ENCODE assay signal across 1 cellular context in genomic region chr1:1665815-1666251, GRCh38.
TF ChIP-seq lines count a peak whose summit lies in the region.

No MANE protein-coding gene starts in this region.

TF ChIP-seq in HepG2, 621 proteins besides CTCF, POLR2A, EP300 and RAD21:
- no peak for TF ChIP-seq ETV5 (CRISPR knock-in tag; IDR thresholded peaks at IDR 0.05; ENCODE audit: borderline replicate concordance)
- TF ChIP-seq TFDP2 (CRISPR knock-in tag; IDR thresholded peaks at IDR 0.05) = no peak
- TF ChIP-seq ZNF768 (CRISPR knock-in tag; IDR thresholded peaks at IDR 0.05) = 0 out of 2 replicates have a peak, but pooled peaks have one; percentile 11
- no peak for TF ChIP-seq ZMYM4 (CRISPR knock-in tag; IDR thresholded peaks at IDR 0.05)
- no peak for TF ChIP-seq CBX5 (CRISPR knock-in tag; IDR thresholded peaks at IDR 0.05; ENCODE audit: borderline replicate concordance)
- no peak for TF ChIP-seq KDM5B (CRISPR knock-in tag; IDR thresholded peaks at IDR 0.05; ENCODE audit: borderline replicate concordance)
- TF ChIP-seq, protein P1, sequence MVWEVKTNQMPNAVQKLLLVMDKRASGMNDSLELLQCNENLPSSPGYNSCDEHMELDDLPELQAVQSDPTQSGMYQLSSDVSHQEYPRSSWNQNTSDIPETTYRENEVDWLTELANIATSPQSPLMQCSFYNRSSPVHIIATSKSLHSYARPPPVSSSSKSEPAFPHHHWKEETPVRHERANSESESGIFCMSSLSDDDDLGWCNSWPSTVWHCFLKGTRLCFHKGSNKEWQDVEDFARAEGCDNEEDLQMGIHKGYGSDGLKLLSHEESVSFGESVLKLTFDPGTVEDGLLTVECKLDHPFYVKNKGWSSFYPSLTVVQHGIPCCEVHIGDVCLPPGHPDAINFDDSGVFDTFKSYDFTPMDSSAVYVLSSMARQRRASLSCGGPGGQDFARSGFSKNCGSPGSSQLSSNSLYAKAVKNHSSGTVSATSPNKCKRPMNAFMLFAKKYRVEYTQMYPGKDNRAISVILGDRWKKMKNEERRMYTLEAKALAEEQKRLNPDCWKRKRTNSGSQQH (CRISPR knock-in tag; IDR thresholded peaks at IDR 0.05; ENCODE audit: low read depth) = no peak
- TF ChIP-seq ZNF430 (CRISPR knock-in tag; IDR thresholded peaks at IDR 0.05) = no peak
- no peak for TF ChIP-seq HNF1B (CRISPR knock-in tag; IDR thresholded peaks at IDR 0.05)
- peak; percentile 35 for TF ChIP-seq STAG1 (CRISPR knock-in tag; IDR thresholded peaks at IDR 0.05)
- no peak for TF ChIP-seq PAXIP1 (CRISPR knock-in tag; conservative IDR thresholded peaks at IDR 0.05)
- no peak for TF ChIP-seq FOXK1 (CRISPR knock-in tag; IDR thresholded peaks at IDR 0.05; ENCODE audit: borderline replicate concordance, low read depth)
- peak; percentile 70; the same call in 1 of the 2 replicates for TF ChIP-seq ZBTB38 (CRISPR knock-in tag; IDR thresholded peaks at IDR 0.05)
- TF ChIP-seq AGO2 (optimal IDR thresholded peaks at IDR 0.05; ENCODE audit: low read depth, low read length) = peak; percentile 17
- TF ChIP-seq, protein P2, sequence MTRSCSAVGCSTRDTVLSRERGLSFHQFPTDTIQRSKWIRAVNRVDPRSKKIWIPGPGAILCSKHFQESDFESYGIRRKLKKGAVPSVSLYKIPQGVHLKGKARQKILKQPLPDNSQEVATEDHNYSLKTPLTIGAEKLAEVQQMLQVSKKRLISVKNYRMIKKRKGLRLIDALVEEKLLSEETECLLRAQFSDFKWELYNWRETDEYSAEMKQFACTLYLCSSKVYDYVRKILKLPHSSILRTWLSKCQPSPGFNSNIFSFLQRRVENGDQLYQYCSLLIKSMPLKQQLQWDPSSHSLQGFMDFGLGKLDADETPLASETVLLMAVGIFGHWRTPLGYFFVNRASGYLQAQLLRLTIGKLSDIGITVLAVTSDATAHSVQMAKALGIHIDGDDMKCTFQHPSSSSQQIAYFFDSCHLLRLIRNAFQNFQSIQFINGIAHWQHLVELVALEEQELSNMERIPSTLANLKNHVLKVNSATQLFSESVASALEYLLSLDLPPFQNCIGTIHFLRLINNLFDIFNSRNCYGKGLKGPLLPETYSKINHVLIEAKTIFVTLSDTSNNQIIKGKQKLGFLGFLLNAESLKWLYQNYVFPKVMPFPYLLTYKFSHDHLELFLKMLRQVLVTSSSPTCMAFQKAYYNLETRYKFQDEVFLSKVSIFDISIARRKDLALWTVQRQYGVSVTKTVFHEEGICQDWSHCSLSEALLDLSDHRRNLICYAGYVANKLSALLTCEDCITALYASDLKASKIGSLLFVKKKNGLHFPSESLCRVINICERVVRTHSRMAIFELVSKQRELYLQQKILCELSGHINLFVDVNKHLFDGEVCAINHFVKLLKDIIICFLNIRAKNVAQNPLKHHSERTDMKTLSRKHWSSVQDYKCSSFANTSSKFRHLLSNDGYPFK (CRISPR knock-in tag; IDR thresholded peaks at IDR 0.05; ENCODE audit: borderline replicate concordance) = no peak
- no peak for TF ChIP-seq ZNF749 (CRISPR knock-in tag; IDR thresholded peaks at IDR 0.05; ENCODE audit: borderline replicate concordance)
- TF ChIP-seq ZNF557 (CRISPR knock-in tag; IDR thresholded peaks at IDR 0.05) = no peak
- TF ChIP-seq ZMYM2 (CRISPR knock-in tag; IDR thresholded peaks at IDR 0.05) = no peak
- no peak for TF ChIP-seq ZNF577 (CRISPR knock-in tag; IDR thresholded peaks at IDR 0.05; ENCODE audit: borderline replicate concordance, low read depth)
- no peak for TF ChIP-seq ZNF350 (CRISPR knock-in tag; IDR thresholded peaks at IDR 0.05; ENCODE audit: borderline replicate concordance, low read depth)
- TF ChIP-seq, protein P3, sequence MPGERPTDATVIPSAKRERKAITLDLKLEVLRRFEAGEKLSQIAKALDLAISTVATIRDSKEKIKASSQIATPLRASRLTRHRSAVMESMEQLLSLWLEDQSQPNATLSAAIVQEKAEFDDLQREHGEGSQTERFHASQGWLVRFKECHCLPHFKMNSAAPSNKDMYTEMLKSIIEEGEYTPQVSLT (CRISPR knock-in tag; IDR thresholded peaks at IDR 0.05; ENCODE audit: borderline replicate concordance, low read depth) = no peak
- no peak for TF ChIP-seq MED1 (CRISPR knock-in tag; IDR thresholded peaks at IDR 0.05)
- TF ChIP-seq, protein P4, sequence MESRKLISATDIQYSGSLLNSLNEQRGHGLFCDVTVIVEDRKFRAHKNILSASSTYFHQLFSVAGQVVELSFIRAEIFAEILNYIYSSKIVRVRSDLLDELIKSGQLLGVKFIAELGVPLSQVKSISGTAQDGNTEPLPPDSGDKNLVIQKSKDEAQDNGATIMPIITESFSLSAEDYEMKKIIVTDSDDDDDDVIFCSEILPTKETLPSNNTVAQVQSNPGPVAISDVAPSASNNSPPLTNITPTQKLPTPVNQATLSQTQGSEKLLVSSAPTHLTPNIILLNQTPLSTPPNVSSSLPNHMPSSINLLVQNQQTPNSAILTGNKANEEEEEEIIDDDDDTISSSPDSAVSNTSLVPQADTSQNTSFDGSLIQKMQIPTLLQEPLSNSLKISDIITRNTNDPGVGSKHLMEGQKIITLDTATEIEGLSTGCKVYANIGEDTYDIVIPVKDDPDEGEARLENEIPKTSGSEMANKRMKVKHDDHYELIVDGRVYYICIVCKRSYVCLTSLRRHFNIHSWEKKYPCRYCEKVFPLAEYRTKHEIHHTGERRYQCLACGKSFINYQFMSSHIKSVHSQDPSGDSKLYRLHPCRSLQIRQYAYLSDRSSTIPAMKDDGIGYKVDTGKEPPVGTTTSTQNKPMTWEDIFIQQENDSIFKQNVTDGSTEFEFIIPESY (CRISPR knock-in tag; IDR thresholded peaks at IDR 0.05) = peak; percentile 87
- TF ChIP-seq ZBTB7B (CRISPR knock-in tag; IDR thresholded peaks at IDR 0.05) = no peak
- TF ChIP-seq ARNT2 (CRISPR knock-in tag; IDR thresholded peaks at IDR 0.05; ENCODE audit: low read depth) = no peak
- no peak for TF ChIP-seq ZBTB34 (CRISPR knock-in tag; IDR thresholded peaks at IDR 0.05)
- no peak for TF ChIP-seq TCF7L2 (IDR thresholded peaks at IDR 0.05; ENCODE audit: low read depth, low read length)
- TF ChIP-seq LBX2 (CRISPR knock-in tag; IDR thresholded peaks at IDR 0.05; ENCODE audit: borderline replicate concordance) = no peak
- TF ChIP-seq PBX3 (CRISPR knock-in tag; IDR thresholded peaks at IDR 0.05; ENCODE audit: borderline replicate concordance) = no peak
